Comparison of ENCODE assay signal across 8 cellular contexts in the genomic region with DNA sequence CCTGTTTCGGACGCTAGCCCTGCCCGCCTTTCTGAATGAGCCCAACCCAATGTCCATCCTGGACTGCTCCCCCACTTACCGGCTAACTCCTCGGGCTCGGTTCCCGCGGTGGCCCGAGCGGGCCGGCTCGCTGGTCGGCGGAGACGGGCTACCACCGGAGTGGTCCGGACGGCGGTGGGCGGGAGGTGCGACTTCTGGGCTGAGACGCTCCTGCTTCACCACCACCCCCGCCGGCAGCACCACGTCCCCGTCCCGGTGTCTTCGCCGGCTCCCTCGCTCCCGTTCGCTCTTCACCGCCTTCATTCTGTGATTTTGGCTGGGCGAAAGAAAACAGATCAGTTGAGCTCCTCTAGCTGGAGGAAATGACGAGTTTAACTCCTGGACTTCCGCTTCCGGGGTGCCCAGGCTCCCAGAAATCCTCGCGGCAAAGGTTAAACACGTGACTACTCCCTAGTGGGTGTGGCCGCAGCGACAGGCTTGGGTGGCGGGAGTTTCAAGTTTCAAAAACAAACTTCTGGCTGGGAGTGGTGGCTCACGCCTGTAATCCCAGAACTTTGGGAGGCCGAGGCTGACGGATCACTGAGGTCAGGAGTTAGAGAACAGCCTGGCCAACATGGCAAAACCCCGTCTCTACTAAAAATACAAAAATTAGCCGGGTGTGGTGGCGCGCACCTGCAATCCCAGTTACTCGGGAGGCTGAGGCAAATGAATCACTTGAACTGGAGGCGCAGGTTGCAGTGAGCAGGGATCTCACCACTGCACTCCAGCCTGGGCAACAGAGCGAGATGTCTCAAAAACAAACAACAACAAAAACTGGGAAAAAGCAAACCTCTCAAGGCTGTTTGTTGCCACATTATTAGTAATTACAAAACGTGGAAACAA. TPM values are rescaled to one million over a fixed set of nuclear protein-coding genes. Genes with fewer than 3 reads are reported as not detected.
DNase-seq lines count a peak whose midpoint lies in the region; ATAC-seq, FAIRE-seq and TF ChIP-seq lines count a peak whose summit lies in the region.

SNIP1 (minus strand) TSS at position 367 of the 882 bp plus-strand sequence; CDS start at position 303, 64 bp downstream.

- no peaks in the 10 kb centered on the region for H3F3A ChIP-seq in OCI-LY1 (ENCODE audit: insufficient read depth, low read length)

- H3K4me1 ChIP-seq in CD4-positive, alpha-beta memory T cell (ENCODE audit: insufficient read depth, low read length): peaks cover 30% of the 10 kb centered on the region
- H3K4me1 ChIP-seq in OCI-LY1 (ENCODE audit: insufficient read depth, low read length, severe bottlenecking) (peaks cover 19% of the 10 kb centered on the region), mesodermal cell (ENCODE audit: control insufficient read depth, insufficient read depth, low read length, poor library complexity, severe bottlenecking) (peaks cover 10% of the 10 kb centered on the region)

- H3K4me2 ChIP-seq in OCI-LY1 (ENCODE audit: low read length): peak within 1 kb of the TSS; percentile 93

- no peaks in the 10 kb centered on the region for H3K27me3 Mint-ChIP-seq in CD4-positive, alpha-beta memory T cell

- H3K36me3 ChIP-seq in CD4-positive, alpha-beta memory T cell (ENCODE audit: insufficient read depth, low read length): peaks cover 10% of the 10 kb centered on the region
- H3K36me3 ChIP-seq in OCI-LY1 (ENCODE audit: insufficient read depth, low read length): peaks cover 27% of the 10 kb centered on the region
- H3K36me3 ChIP-seq in mesodermal cell (ENCODE audit: control insufficient read depth, insufficient read depth, low read length): peaks cover 15% of the 10 kb centered on the region

- peak within 1 kb of the TSS; percentile 96 to 99 for H3K4me3 ChIP-seq in CD4-positive, alpha-beta memory T cell (ENCODE audit: low read length in 2 of 2)
- H3K4me3 ChIP-seq in OCI-LY1 (ENCODE audit: low read depth, low read length, poor library complexity, severe bottlenecking) (peak within 1 kb of the TSS; percentile 90), mesodermal cell (ENCODE audit: extremely low read depth, insufficient read depth, low read length, poor library complexity, severe bottlenecking) (peak within 1 kb of the TSS; percentile 95)

- CTCF ChIA-PET in CD4-positive, alpha-beta memory T cell (lab: Charles Lee; ENCODE audit: partially characterized antibody): interaction anchor here (0.6 to 2.0 kb wide), 5 partner anchors 11 to 137 kb away, joined by 3 to 13 read pairs (median 4); partner anchors contain the start of gene MEAF6

- no peaks in the 10 kb centered on the region for H3K9me2 ChIP-seq in OCI-LY1 (ENCODE audit: low read depth, low read length)

- H3K27me3 ChIP-seq in CD4-positive, alpha-beta memory T cell (ENCODE audit: insufficient read depth, low read length): no peaks in the 10 kb centered on the region
- H3K27me3 ChIP-seq in OCI-LY1 (ENCODE audit: insufficient read depth, low read length): no peaks in the 10 kb centered on the region

- peak; percentile 84 for ATAC-seq in GM21367 (IDR thresholded peaks at IDR 0.05; ENCODE audit: unreplicated experiment)

- peak; percentile 76 for FAIRE-seq in endometrium (lab: Jason Lieb, UNC)

- no peaks in the 10 kb centered on the region for H3K9me3 Mint-ChIP-seq in CD4-positive, alpha-beta memory T cell

- TF ChIP-seq CTCF in OCI-LY1 (IDR thresholded peaks at IDR 0.05; ENCODE audit: low read length): no peak

- peak within 1 kb of the TSS; percentile 95 to 100 (median 98) for H3K4me3 Mint-ChIP-seq in CD4-positive, alpha-beta memory T cell

- H3K27ac Mint-ChIP-seq in CD4-positive, alpha-beta memory T cell: peak within 1 kb of the TSS; percentile 81 to 100 (median 98)

- no peak within 1 kb of the TSS for H2AFZ ChIP-seq in OCI-LY1 (ENCODE audit: low read length)

- no peaks in the 10 kb centered on the region for H4K20me1 ChIP-seq in OCI-LY1 (ENCODE audit: insufficient read depth, low read length)

- H3K79me2 ChIP-seq in OCI-LY1 (ENCODE audit: insufficient read depth, low read length): peaks cover 18% of the 10 kb centered on the region

- peak within 1 kb of the TSS; percentile 81 for H3K9ac ChIP-seq in OCI-LY1 (ENCODE audit: low read length)

- WGBS in mesodermal cell (ENCODE audit: insufficient coverage in 2 of 2), 2 experiments: 13% methylated on average over 44 to 45 of the region's 54 CpGs

- intact Hi-C loops in CD4-positive, alpha-beta memory T cell (cut with micrococcal nuclease): loop anchor here (1.0 to 2.0 kb wide), 6 partner anchors 40 to 305 kb away; partner anchors contain the start of genes CDCA8, MEAF6 and MTF1

- H3K9me3 ChIP-seq in CD4-positive, alpha-beta memory T cell (ENCODE audit: control insufficient read depth in 1 of 2, low read length in 2 of 2): no peaks in the 10 kb centered on the region
- peaks cover 8% of the 10 kb centered on the region for H3K9me3 ChIP-seq in OCI-LY1 (ENCODE audit: low read length)
- H3K9me3 ChIP-seq in mesodermal cell (ENCODE audit: control insufficient read depth, low read length): peaks cover 8% of the 10 kb centered on the region

- H3K27ac ChIP-seq in CD4-positive, alpha-beta memory T cell (ENCODE audit: low read depth, low read length): peak within 1 kb of the TSS; percentile 96
- H3K27ac ChIP-seq in OCI-LY1 (ENCODE audit: low read depth, low read length, poor library complexity, severe bottlenecking) (no peak within 1 kb of the TSS), mesodermal cell (ENCODE audit: low read depth, low read length, severe bottlenecking) (peak within 1 kb of the TSS; percentile 87)

- peaks cover 26 to 49% (median 36%) of the 10 kb centered on the region in 4 donors for H3K4me1 Mint-ChIP-seq in CD4-positive, alpha-beta memory T cell

- DNase-seq in CD4-positive, alpha-beta memory T cell: peak; percentile 90 to 96 (median 92)
- DNase-seq in HuH-7 (ENCODE audit: low spot score): peak; percentile 93
- DNase-seq in activated CD8-positive, alpha-beta memory T cell treated with anti-CD3 and anti-CD28 coated beads, Interleukin-2, amount 50 U/mL, for 24 hours (ENCODE audit: extremely low read depth): peak; percentile 78
- peak; percentile 56 for DNase-seq in stimulated activated CD8-positive, alpha-beta memory T cell treated with anti-CD3 and anti-CD28 coated beads, Interleukin-15, amount 100 ng/mL, for 24 hours (ENCODE audit: low read depth)

- POLR2A ChIA-PET in CD4-positive, alpha-beta memory T cell (lab: Charles Lee; ENCODE audit: partially characterized antibody): interaction anchor here (0.6 to 1.8 kb wide), 9 partner anchors 29 to 136 kb away, joined by 3 to 15 read pairs (median 4); partner anchors contain the start of genes GNL2 and MEAF6

- H3K36me3 Mint-ChIP-seq in CD4-positive, alpha-beta memory T cell: peaks cover 18 to 35% of the 10 kb centered on the region in 2 donors

RNA-seq across cellular contexts. Expression of gene SNIP1, which starts in this region (rescaled TPM):
- 10 to 100 TPM; 29.8 to 30.2 TPM for total RNA-seq in CD4-positive, alpha-beta memory T cell
- polyA plus RNA-seq in CD4-positive, alpha-beta memory T cell: 1 to 10 TPM; 2.1 to 7.1 TPM
- 8.7 TPM for polyA plus RNA-seq in mesodermal cell (2013, experiment 1 of 2)
- 7.6 TPM for polyA plus RNA-seq in mesodermal cell (2013, experiment 2 of 2)
